Comparison of ENCODE assay signal across 11 cellular contexts in genomic region chr11:440065-441042, GRCh38. TPM values are rescaled to one million over a fixed set of nuclear protein-coding genes. Genes with fewer than 3 reads are reported as not detected.
DNase-seq lines count a peak whose midpoint lies in the region; ATAC-seq and TF ChIP-seq lines count a peak whose summit lies in the region.
"Had no signal": no experiment of that assay in that cellular context is flagged by ENCODE, and none has a peak within 500 bp of the region (broad histone marks: within the 10 kb centered on the region; RNA-seq: fewer than 3 reads in every experiment).

No MANE protein-coding gene starts in this region.

- H3K9me3 ChIP-seq in BLaER1 treated with 17β-estradiol and CSF1 and Interleukin-3, amounts not matched to agents 10 nM and 100 nM (replicated peaks in 1 of 11) = peaks cover 0 to 5% (median 0%) of the 10 kb centered on the region in 11 experiments; a peak in 1 of 22 replicates
- no peaks in the 10 kb centered on the region for H3K9me3 ChIP-seq in tibial artery
- H3K9me3 ChIP-seq: neutrophil had no signal

- in situ Hi-C loops in GM13977 (cut with MboI; ENCODE audit: low pct_unique_long_range_greater_than_20kb, low sequenced_read_pairs, unreplicated experiment) = no loop called here

- ATAC-seq in GM19023 (IDR thresholded peaks at IDR 0.05; ENCODE audit: unreplicated experiment) (no peak), HG02884 (IDR thresholded peaks at IDR 0.05; ENCODE audit: unreplicated experiment) (no peak)

- no peak overlapping the region for H3K27ac ChIP-seq in BLaER1 treated with 17β-estradiol and CSF1 and Interleukin-3, amounts not matched to agents 10 nM and 100 nM
- H3K27ac ChIP-seq in tibial artery = no peak overlapping the region
- H3K27ac ChIP-seq: neutrophil had no signal

- peak; percentile 27 for TF ChIP-seq CTCF in GM13977 (IDR thresholded peaks at IDR 0.05; ENCODE audit: extremely low read depth, insufficient read depth, missing control alignments)
- TF ChIP-seq CTCF in kidney epithelial cell (IDR thresholded peaks at IDR 0.05; ENCODE audit: insufficient read depth, low read length, poor library complexity, severe bottlenecking) = peak; percentile 17
- TF ChIP-seq CTCF in tibial artery (IDR thresholded peaks at IDR 0.05) = no peak

- H3K4me3 ChIP-seq in BLaER1 treated with 17β-estradiol and CSF1 and Interleukin-3, amounts not matched to agents 10 nM and 100 nM = no peak overlapping the region; a peak in 1 of 20 replicates
- H3K4me3 ChIP-seq in kidney epithelial cell (ENCODE audit: low read depth, low read length) (no peak overlapping the region), tibial artery (no peak overlapping the region)

- peaks cover 11% of the 10 kb centered on the region for H3K4me1 Mint-ChIP-seq in activated T-helper 1 cell treated with anti-CD3 and anti-CD28 coated beads, Interleukin-12 subunit alpha, Interleukin-12 subunit beta, Interleukin-2, Interleukin-4 antibody, amounts not matched to agents 30 ng/mL and 10 ng/mL and 1 ng/mL, durations not matched to agents 14 hours and 24 hours and 36 hours (ENCODE audit: low read depth)

- no peaks in the 10 kb centered on the region for H3K9me3 Mint-ChIP-seq in activated T-helper 1 cell treated with anti-CD3 and anti-CD28 coated beads, Interleukin-12 subunit alpha, Interleukin-12 subunit beta, Interleukin-2, Interleukin-4 antibody, amounts not matched to agents 30 ng/mL and 10 ng/mL and 1 ng/mL, durations not matched to agents 14 hours and 24 hours and 36 hours

- no peaks in the 10 kb centered on the region for H3K36me3 ChIP-seq in BLaER1 treated with 17β-estradiol and CSF1 and Interleukin-3, amounts not matched to agents 10 nM and 100 nM
- H3K36me3 ChIP-seq in kidney epithelial cell (ENCODE audit: control insufficient read depth, insufficient read depth, low read length) = no peaks in the 10 kb centered on the region
- no peaks in the 10 kb centered on the region for H3K36me3 ChIP-seq in tibial artery
- H3K36me3 ChIP-seq: neutrophil had no signal

- no peaks in the 10 kb centered on the region for H3K36me3 Mint-ChIP-seq in activated T-helper 1 cell treated with anti-CD3 and anti-CD28 coated beads, Interleukin-12 subunit alpha, Interleukin-12 subunit beta, Interleukin-2, Interleukin-4 antibody, amounts not matched to agents 30 ng/mL and 10 ng/mL and 1 ng/mL, durations not matched to agents 14 hours and 24 hours and 36 hours (ENCODE audit: low read depth)

- DNase-seq in GM13977 (ENCODE audit: low spot score) (no peak), kidney epithelial cell (ENCODE audit: low read depth) (no peak), tibial artery (no peak), kidney tubule cell (ENCODE audit: low spot score) (no peak)
- no peak for DNase-seq in activated T-helper 1 cell treated with anti-CD3 and anti-CD28 coated beads, Interleukin-12 subunit alpha, Interleukin-12 subunit beta, Interleukin-2, Interleukin-4 antibody, amounts not matched to agents 30 ng/mL and 10 ng/mL and 1 ng/mL, durations not matched to agents 14 hours and 24 hours and 36 hours (ENCODE audit: low spot score)
- DNase-seq: NCI-H446 treated with DMSO at 0.1 percent for 48 hours had no signal

- peak overlapping the region in 10 of 11 experiments; percentile 70 to 89 (median 83); a peak in 18 of 22 replicates for H3K4me2 ChIP-seq in BLaER1 treated with 17β-estradiol and CSF1 and Interleukin-3, amounts not matched to agents 10 nM and 100 nM

- H3K27ac Mint-ChIP-seq in activated T-helper 1 cell treated with anti-CD3 and anti-CD28 coated beads, Interleukin-12 subunit alpha, Interleukin-12 subunit beta, Interleukin-2, Interleukin-4 antibody, amounts not matched to agents 30 ng/mL and 10 ng/mL and 1 ng/mL, durations not matched to agents 14 hours and 24 hours and 36 hours = no peak overlapping the region

- intact Hi-C loops in activated T-helper 1 cell treated with anti-CD3 and anti-CD28 coated beads, Interleukin-12 subunit alpha, Interleukin-12 subunit beta, Interleukin-2, Interleukin-4 antibody, amounts not matched to agents 30 ng/mL and 10 ng/mL and 1 ng/mL, durations not matched to agents 14 hours and 24 hours and 36 hours (cut with micrococcal nuclease) = loop anchor here (10.0 kb wide), 1 partner anchor 284 kb away; no protein-coding TSS in a partner anchor
- intact Hi-C loops in tibial artery (cut with DNase I; ENCODE audit: low total_unique reads) = no loop called here

- H3K4me1 ChIP-seq in BLaER1 treated with 17β-estradiol and CSF1 and Interleukin-3, amounts not matched to agents 10 nM and 100 nM = peaks cover 23 to 52% (median 43%) of the 10 kb centered on the region in 10 experiments
- H3K4me1 ChIP-seq in tibial artery = peaks cover 0 to 10% (median 0%) of the 10 kb centered on the region in 4 donors

- peaks cover 0 to 7% (median 0%) of the 10 kb centered on the region in 11 experiments; a peak in 4 of 22 replicates for H3K27me3 ChIP-seq in BLaER1 treated with 17β-estradiol and CSF1 and Interleukin-3, amounts not matched to agents 10 nM and 100 nM
- H3K27me3 ChIP-seq in kidney epithelial cell (ENCODE audit: control insufficient read depth, insufficient read depth, low read length) = peaks cover 2% of the 10 kb centered on the region
- peaks cover 0 to 79% of the 10 kb centered on the region in 2 donors for H3K27me3 ChIP-seq in tibial artery

- H3K27me3 Mint-ChIP-seq in activated T-helper 1 cell treated with anti-CD3 and anti-CD28 coated beads, Interleukin-12 subunit alpha, Interleukin-12 subunit beta, Interleukin-2, Interleukin-4 antibody, amounts not matched to agents 30 ng/mL and 10 ng/mL and 1 ng/mL, durations not matched to agents 14 hours and 24 hours and 36 hours (ENCODE audit: insufficient read depth) = no peaks in the 10 kb centered on the region

- peak overlapping the region in 3 of 11 experiments; percentile 54 to 63 (median 62); a peak in 2 of 22 replicates for H3K9ac ChIP-seq in BLaER1 treated with 17β-estradiol and CSF1 and Interleukin-3, amounts not matched to agents 10 nM and 100 nM

- peak overlapping the region; percentile 76 for H3K4me3 Mint-ChIP-seq in activated T-helper 1 cell treated with anti-CD3 and anti-CD28 coated beads, Interleukin-12 subunit alpha, Interleukin-12 subunit beta, Interleukin-2, Interleukin-4 antibody, amounts not matched to agents 30 ng/mL and 10 ng/mL and 1 ng/mL, durations not matched to agents 14 hours and 24 hours and 36 hours

- H4K20me1 ChIP-seq in BLaER1 treated with 17β-estradiol and CSF1 and Interleukin-3, amounts not matched to agents 10 nM and 100 nM = no peaks in the 10 kb centered on the region

RNA-seq across cellular contexts. Expression of gene ANO9, which starts 1.5 kb away (rescaled TPM):
- 33.1 and 33.8 TPM in 2 replicates for total RNA-seq in activated T-helper 1 cell treated with anti-CD3 and anti-CD28 coated beads, Interleukin-12 subunit alpha, Interleukin-12 subunit beta, Interleukin-2, Interleukin-4 antibody, amounts not matched to agents 30 ng/mL and 10 ng/mL and 1 ng/mL, durations not matched to agents 14 hours and 24 hours and 36 hours
- 18.4 and 19.7 TPM in 2 replicates for total RNA-seq in kidney epithelial cell
- total RNA-seq: endothelial cell of umbilical vein had no signal

RNA-seq across cellular contexts. Expression of gene PTDSS2, which starts 9.7 kb away (rescaled TPM):
- total RNA-seq in activated T-helper 1 cell treated with anti-CD3 and anti-CD28 coated beads, Interleukin-12 subunit alpha, Interleukin-12 subunit beta, Interleukin-2, Interleukin-4 antibody, amounts not matched to agents 30 ng/mL and 10 ng/mL and 1 ng/mL, durations not matched to agents 14 hours and 24 hours and 36 hours = 31.0 and 33.9 TPM in 2 replicates
- 81.1 and 96.3 TPM in 2 replicates for total RNA-seq in kidney epithelial cell

RNA-seq across cellular contexts. Expression of gene SIGIRR, which starts 25.6 kb away (rescaled TPM):
- 38.3 and 43.9 TPM in 2 replicates for total RNA-seq in activated T-helper 1 cell treated with anti-CD3 and anti-CD28 coated beads, Interleukin-12 subunit alpha, Interleukin-12 subunit beta, Interleukin-2, Interleukin-4 antibody, amounts not matched to agents 30 ng/mL and 10 ng/mL and 1 ng/mL, durations not matched to agents 14 hours and 24 hours and 36 hours
- total RNA-seq in kidney epithelial cell = 98.4 and 113 TPM in 2 replicates

RNA-seq across cellular contexts. Expression of gene PKP3, which starts 46.3 kb away (rescaled TPM):
- not detected in 2 replicates for total RNA-seq in activated T-helper 1 cell treated with anti-CD3 and anti-CD28 coated beads, Interleukin-12 subunit alpha, Interleukin-12 subunit beta, Interleukin-2, Interleukin-4 antibody, amounts not matched to agents 30 ng/mL and 10 ng/mL and 1 ng/mL, durations not matched to agents 14 hours and 24 hours and 36 hours
- 23.9 and 24.9 TPM in 2 replicates for total RNA-seq in kidney epithelial cell

Comparison
In these comparisons a context has a peak if more than half of its experiments do, and no peak if none do; other contexts are left out.
1. CTCF ChIP-seq: peak in GM13977 (single experiment) and kidney epithelial cell (single experiment); none in tibial artery (0 of 2).